ENCODE assay signal across 6 cellular contexts in genomic region chr9:41119719-41120118, GRCh38. TPM values are rescaled to one million over a fixed set of nuclear protein-coding genes. Genes with fewer than 3 reads are reported as not detected.
"Had no signal": no experiment of that assay in that cellular context is flagged by ENCODE, and none has a peak within 500 bp of the region (broad histone marks: within the 10 kb centered on the region; RNA-seq: fewer than 3 reads in every experiment).

No MANE protein-coding gene starts in this region.

RNA-seq across cellular contexts. Expression of gene FOXD4L6, which starts 8.8 kb away (rescaled TPM):
- total RNA-seq: H7, HFFc6, HT1080, K562 had no signal
- polyA plus RNA-seq: GM23248, HepG2, K562 had no signal
